Comparison of ENCODE assay signal across 1 cellular context in the genomic region with DNA sequence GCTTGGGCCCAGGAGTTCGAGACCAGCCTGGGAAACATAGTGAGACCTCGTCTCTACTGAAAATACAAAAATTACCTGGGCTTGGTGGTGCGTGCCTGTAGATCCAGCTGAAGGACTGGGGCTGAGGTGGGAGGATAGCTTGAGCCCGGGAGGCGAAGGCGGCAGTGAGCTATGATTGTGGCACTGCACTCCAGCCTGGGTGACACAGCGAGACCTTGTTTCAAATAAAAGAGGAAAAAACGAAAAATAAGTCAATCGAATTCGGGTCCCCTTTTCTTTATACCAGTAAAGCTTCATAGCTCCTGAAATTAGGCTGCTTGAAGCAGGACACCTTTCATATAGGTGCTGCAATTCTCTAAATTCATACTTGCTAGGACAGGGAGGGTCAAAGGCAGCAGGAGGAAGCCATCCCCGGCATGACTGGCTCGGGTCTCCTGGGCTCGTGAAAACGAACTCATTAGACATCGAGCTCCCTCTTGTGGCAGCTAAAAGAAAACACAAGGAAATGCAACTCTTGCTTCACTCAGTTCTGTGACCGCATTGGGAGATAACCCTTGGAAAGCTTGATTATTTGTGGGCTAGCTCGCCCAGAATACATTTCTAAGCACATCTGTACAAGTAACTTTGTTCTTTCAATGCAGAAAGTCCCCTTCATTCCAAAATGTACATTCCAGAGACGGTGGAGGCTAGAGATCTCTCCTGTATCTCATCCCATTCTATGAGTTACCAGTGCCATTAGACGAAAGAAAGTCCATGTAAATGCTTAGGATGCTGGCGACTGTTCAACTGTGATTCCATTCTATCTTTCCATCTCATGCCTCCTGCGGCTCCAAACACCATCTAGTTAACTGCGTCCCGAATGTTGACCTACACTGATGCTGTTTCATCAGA.
TF ChIP-seq lines count a peak whose summit lies in the region.

No MANE protein-coding gene starts in this region.

TF ChIP-seq in K562, 482 proteins besides CTCF, POLR2A, EP300 and RAD21 (continues in another document):
- TF ChIP-seq HOXB6 (CRISPR knock-in tag; IDR thresholded peaks at IDR 0.05; ENCODE audit: borderline replicate concordance) (no peak), HDAC2 (IDR thresholded peaks at IDR 0.05) (no peak), CREM (IDR thresholded peaks at IDR 0.05; ENCODE audit: low read depth) (peak; percentile 46; the same call in 1 of the 2 replicates), TAF7 (tag; IDR thresholded peaks at IDR 0.05) (no peak), GTF2F1 (IDR thresholded peaks at IDR 0.05; ENCODE audit: low read depth, low read length) (no peak), KLF1 (tag; IDR thresholded peaks at IDR 0.05) (no peak), C11orf30 (IDR thresholded peaks at IDR 0.05; ENCODE audit: low read depth) (peak; percentile 8; the same call in 1 of the 2 replicates), DMBX1 (CRISPR knock-in tag; IDR thresholded peaks at IDR 0.05; ENCODE audit: borderline replicate concordance) (peak; percentile 56; the same call in 1 of the 2 replicates), KDM1A (IDR thresholded peaks at IDR 0.05) (no peak), ZNF263 (CRISPR knock-in tag; IDR thresholded peaks at IDR 0.05; ENCODE audit: borderline replicate concordance) (peak; percentile 73; the same call in 1 of the 2 replicates), MLLT1 (IDR thresholded peaks at IDR 0.05) (peak in 1 of 2 experiments; percentile 27; a peak in 1 of 4 replicates), ESRRA (IDR thresholded peaks at IDR 0.05; ENCODE audit: borderline replicate concordance, low read depth) (peak; percentile 63; the same call in 1 of the 2 replicates), HNRNPH1 (optimal IDR thresholded peaks at IDR 0.05; ENCODE audit: low read depth, low read length) (no peak), HNRNPL (IDR thresholded peaks at IDR 0.05; ENCODE audit: low read depth, low read length) (no peak), SMAD2 (IDR thresholded peaks at IDR 0.05; ENCODE audit: low read depth, low read length) (no peak), KAT2B (IDR thresholded peaks at IDR 0.05; ENCODE audit: low read depth, low read length) (no peak), TEAD4 (IDR thresholded peaks at IDR 0.05; ENCODE audit: low read length) (peak; percentile 58; the same call in 1 of the 2 replicates), TEAD4 (CRISPR knock-in tag; IDR thresholded peaks at IDR 0.05; ENCODE audit: borderline replicate concordance) (no peak), SMAD4 (CRISPR knock-in tag; conservative IDR thresholded peaks at IDR 0.05) (0 out of 2 replicates have a peak, but pooled peaks have one; percentile 36), PTRF (tag; IDR thresholded peaks at IDR 0.05) (no peak), FUS (optimal IDR thresholded peaks at IDR 0.05; ENCODE audit: low read depth, low read length) (no peak), SMAD1 (IDR thresholded peaks at IDR 0.05; ENCODE audit: low read depth, low read length, partially characterized antibody) (no peak), POU5F1 (IDR thresholded peaks at IDR 0.05; ENCODE audit: borderline replicate concordance, low read depth, low read length, partially characterized antibody) (no peak), NELFE (IDR thresholded peaks at IDR 0.05; ENCODE audit: insufficient read depth, insufficient read length) (no peak), ZMIZ1 (IDR thresholded peaks at IDR 0.05; ENCODE audit: low read depth in 2 of 2, low read length in 2 of 2) (0 out of 4 replicates have a peak, but pooled peaks of 1 of the 2 experiments have one; percentile 19), TGIF2 (CRISPR knock-in tag; IDR thresholded peaks at IDR 0.05) (no peak), ZNF507 (tag; conservative IDR thresholded peaks at IDR 0.05) (no peak), FOXJ3 (CRISPR knock-in tag; IDR thresholded peaks at IDR 0.05) (no peak), ZNF696 (CRISPR knock-in tag; conservative IDR thresholded peaks at IDR 0.05) (no peak), FOXK1 (CRISPR knock-in tag; IDR thresholded peaks at IDR 0.05; ENCODE audit: borderline replicate concordance) (no peak), KDM5B (IDR thresholded peaks at IDR 0.05; ENCODE audit: insufficient replicate concordance, low read depth, low read length) (no peak), CBX5 (IDR thresholded peaks at IDR 0.05; ENCODE audit: borderline replicate concordance, low read depth) (no peak), NCOA1 (IDR thresholded peaks at IDR 0.05; ENCODE audit: low read depth) (no peak), SOX6 (IDR thresholded peaks at IDR 0.05) (peak; percentile 5; the same call in 1 of the 2 replicates)
- TF ChIP-seq, protein P1, sequence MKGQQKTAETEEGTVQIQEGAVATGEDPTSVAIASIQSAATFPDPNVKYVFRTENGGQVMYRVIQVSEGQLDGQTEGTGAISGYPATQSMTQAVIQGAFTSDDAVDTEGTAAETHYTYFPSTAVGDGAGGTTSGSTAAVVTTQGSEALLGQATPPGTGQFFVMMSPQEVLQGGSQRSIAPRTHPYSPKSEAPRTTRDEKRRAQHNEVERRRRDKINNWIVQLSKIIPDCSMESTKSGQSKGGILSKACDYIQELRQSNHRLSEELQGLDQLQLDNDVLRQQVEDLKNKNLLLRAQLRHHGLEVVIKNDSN (CRISPR knock-in tag; IDR thresholded peaks at IDR 0.05), result no peak
- TF ChIP-seq, protein P2, sequence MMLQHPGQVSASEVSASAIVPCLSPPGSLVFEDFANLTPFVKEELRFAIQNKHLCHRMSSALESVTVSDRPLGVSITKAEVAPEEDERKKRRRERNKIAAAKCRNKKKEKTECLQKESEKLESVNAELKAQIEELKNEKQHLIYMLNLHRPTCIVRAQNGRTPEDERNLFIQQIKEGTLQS (IDR thresholded peaks at IDR 0.05), result peak; percentile 28; the same call in 1 of the 2 replicates
- TF ChIP-seq, protein P2 (CRISPR knock-in tag; conservative IDR thresholded peaks at IDR 0.05), result no peak
- TF ChIP-seq, protein P3, sequence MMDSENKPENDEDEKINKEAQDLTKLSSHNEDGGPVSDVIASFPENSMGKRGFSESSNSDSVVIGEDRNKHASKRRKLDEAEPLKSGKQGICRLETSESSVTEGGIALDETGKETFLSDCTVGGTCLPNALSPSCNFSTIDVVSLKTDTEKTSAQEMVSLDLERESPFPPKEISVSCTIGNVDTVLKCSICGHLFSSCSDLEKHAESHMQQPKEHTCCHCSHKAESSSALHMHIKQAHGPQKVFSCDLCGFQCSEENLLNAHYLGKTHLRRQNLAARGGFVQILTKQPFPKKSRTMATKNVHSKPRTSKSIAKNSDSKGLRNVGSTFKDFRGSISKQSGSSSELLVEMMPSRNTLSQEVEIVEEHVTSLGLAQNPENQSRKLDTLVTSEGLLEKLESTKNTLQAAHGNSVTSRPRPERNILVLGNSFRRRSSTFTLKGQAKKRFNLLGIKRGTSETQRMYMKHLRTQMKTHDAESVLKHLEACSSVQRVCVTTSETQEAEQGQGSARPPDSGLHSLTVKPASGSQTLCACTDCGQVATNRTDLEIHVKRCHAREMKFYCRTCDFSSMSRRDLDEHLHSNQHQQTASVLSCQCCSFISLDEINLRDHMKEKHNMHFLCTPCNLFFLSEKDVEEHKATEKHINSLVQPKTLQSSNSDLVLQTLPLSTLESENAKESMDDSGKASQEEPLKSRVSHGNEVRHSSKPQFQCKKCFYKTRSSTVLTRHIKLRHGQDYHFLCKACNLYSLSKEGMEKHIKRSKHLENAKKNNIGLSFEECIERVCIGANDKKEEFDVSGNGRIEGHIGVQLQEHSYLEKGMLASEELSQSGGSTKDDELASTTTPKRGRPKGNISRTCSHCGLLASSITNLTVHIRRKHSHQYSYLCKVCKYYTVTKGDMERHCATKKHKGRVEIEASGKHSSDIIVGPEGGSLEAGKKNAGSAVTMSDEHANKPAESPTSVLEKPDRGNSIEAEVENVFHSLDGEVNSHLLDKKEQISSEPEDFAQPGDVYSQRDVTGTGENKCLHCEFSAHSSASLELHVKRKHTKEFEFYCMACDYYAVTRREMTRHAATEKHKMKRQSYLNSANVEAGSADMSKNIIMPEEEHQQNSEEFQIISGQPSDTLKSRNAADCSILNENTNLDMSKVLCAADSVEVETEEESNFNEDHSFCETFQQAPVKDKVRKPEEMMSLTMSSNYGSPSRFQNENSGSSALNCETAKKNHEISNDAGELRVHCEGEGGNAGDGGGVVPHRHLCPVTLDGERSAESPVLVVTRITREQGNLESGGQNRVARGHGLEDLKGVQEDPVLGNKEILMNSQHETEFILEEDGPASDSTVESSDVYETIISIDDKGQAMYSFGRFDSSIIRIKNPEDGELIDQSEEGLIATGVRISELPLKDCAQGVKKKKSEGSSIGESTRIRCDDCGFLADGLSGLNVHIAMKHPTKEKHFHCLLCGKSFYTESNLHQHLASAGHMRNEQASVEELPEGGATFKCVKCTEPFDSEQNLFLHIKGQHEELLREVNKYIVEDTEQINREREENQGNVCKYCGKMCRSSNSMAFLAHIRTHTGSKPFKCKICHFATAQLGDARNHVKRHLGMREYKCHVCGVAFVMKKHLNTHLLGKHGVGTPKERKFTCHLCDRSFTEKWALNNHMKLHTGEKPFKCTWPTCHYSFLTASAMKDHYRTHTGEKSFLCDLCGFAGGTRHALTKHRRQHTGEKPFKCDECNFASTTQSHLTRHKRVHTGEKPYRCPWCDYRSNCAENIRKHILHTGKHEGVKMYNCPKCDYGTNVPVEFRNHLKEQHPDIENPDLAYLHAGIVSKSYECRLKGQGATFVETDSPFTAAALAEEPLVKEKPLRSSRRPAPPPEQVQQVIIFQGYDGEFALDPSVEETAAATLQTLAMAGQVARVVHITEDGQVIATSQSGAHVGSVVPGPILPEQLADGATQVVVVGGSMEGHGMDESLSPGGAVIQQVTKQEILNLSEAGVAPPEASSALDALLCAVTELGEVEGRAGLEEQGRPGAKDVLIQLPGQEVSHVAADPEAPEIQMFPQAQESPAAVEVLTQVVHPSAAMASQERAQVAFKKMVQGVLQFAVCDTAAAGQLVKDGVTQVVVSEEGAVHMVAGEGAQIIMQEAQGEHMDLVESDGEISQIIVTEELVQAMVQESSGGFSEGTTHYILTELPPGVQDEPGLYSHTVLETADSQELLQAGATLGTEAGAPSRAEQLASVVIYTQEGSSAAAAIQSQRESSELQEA (IDR thresholded peaks at IDR 0.05; ENCODE audit: low read depth), result no peak
